Comparison of ENCODE assay signal across 17 cellular contexts in the genomic region with DNA sequence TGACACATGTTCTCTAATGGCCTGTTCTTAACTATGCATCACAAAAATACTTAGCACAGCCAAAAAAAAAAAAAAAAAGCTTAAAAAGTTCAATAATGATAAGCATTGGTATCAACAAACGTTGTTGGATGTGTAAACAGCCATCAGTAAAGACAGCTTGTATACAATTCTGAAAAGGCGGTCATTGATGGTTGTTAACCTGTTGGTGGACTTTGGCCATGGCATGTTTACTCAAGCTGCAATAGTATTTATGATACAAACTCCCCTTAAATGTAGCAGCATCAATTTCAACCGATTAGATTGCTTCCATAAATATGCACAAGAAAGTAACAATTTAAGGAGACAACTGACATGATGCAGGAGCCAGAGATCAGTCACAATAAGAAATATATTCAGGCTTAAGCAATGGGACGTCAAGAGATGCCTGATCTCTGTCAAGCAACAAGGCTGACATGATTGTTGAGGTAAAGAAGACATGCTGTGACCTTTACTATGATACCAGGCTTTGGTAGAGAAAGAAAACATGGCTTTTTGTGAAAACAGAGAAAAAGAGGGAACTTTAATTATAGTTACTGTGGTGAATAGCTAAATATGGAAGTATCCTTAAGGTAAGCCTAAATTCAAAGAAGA. TPM values are rescaled to one million over a fixed set of nuclear protein-coding genes. Genes with fewer than 3 reads are reported as not detected.
DNase-seq lines count a peak whose midpoint lies in the region; ATAC-seq, FAIRE-seq and TF ChIP-seq lines count a peak whose summit lies in the region.
"Had no signal": no experiment of that assay in that cellular context is flagged by ENCODE, and none has a peak within 500 bp of the region (broad histone marks: within the 10 kb centered on the region; RNA-seq: fewer than 3 reads in every experiment).

No MANE protein-coding gene starts in this region.

- no peak overlapping the region for H3K4me3 Mint-ChIP-seq in activated CD8-positive, alpha-beta T cell treated with anti-CD3 and anti-CD28 coated beads for 36 hours
- H3K4me3 Mint-ChIP-seq: CD4-positive, alpha-beta memory T cell had no signal

- peak; percentile 30 for FAIRE-seq in H54 (lab: Jason Lieb, UNC)
- FAIRE-seq in small intestine (lab: Jason Lieb, UNC): no peak
- FAIRE-seq: A549, D721Med had no signal

- H3K27ac Mint-ChIP-seq in activated CD8-positive, alpha-beta T cell treated with anti-CD3 and anti-CD28 coated beads for 36 hours: no peak overlapping the region
- H3K27ac Mint-ChIP-seq: CD4-positive, alpha-beta memory T cell had no signal

- TF ChIP-seq CTCF in activated CD8-positive, alpha-beta T cell treated with anti-CD3 and anti-CD28 coated beads for 36 hours (IDR thresholded peaks at IDR 0.05): no peak

- no peaks in the 10 kb centered on the region for H3K9me3 ChIP-seq in small intestine (ENCODE audit: control insufficient read depth, low read depth)
- H3K9me3 ChIP-seq: A549, BE2C had no signal

- H3K4me3 ChIP-seq in small intestine (ENCODE audit: low read depth in 1 of 2, low read length in 2 of 2): no peak overlapping the region
- H3K4me3 ChIP-seq: A549 had no signal

- no peaks in the 10 kb centered on the region for H3K9me3 Mint-ChIP-seq in activated CD8-positive, alpha-beta T cell treated with anti-CD3 and anti-CD28 coated beads for 36 hours

- H3K27ac ChIP-seq in small intestine (ENCODE audit: low read depth in 1 of 2, low read length in 1 of 2): no peak overlapping the region
- H3K27ac ChIP-seq: A549, C4-2B had no signal

- DNase-seq in H54 (ENCODE audit: insufficient read length, low spot score): no peak
- peak; percentile 62 to 71 for DNase-seq in NCI-H526 (lab: John Stamatoyannopoulos, UW)
- no peak for DNase-seq in left colon
- DNase-seq in small intestine: peak; percentile 79
- DNase-seq in activated CD8-positive, alpha-beta T cell treated with anti-CD3 and anti-CD28 coated beads for 36 hours: no peak
- DNase-seq in NCI-H2107 treated with DMSO at 0.1 percent for 48 hours (lab: John Stamatoyannopoulos, UW; ENCODE audit: unreplicated experiment): no peak
- DNase-seq: BE2C; CD4-positive, alpha-beta memory T cell; COR-L47; DMS153; GF-D8 had no signal

- no peak for TF ChIP-seq POLR2A in H54 (IDR thresholded peaks at IDR 0.05; ENCODE audit: low read depth, low read length)

- H3K4me1 Mint-ChIP-seq in activated CD8-positive, alpha-beta T cell treated with anti-CD3 and anti-CD28 coated beads for 36 hours (ENCODE audit: low read depth): no peaks in the 10 kb centered on the region
- H3K4me1 Mint-ChIP-seq: CD4-positive, alpha-beta memory T cell had no signal

- H3K36me3 ChIP-seq in small intestine (ENCODE audit: control insufficient read depth in 2 of 2, insufficient read depth in 2 of 2, low read length in 2 of 2): no peaks in the 10 kb centered on the region
- H3K36me3 ChIP-seq: BE2C had no signal

- H3K4me1 ChIP-seq in small intestine (ENCODE audit: control insufficient read depth in 2 of 2, insufficient read depth in 1 of 2, low read depth in 1 of 2, low read length in 1 of 2): no peaks in the 10 kb centered on the region
- H3K4me1 ChIP-seq: A549 had no signal

- 1 to 21% (median 16%) methylated on average over 4 of the region's 4 CpGs for WGBS in small intestine, 3 donors

- CTCF ChIA-PET in activated CD8-positive, alpha-beta T cell treated with anti-CD3 and anti-CD28 coated beads for 36 hours (lab: Charles Lee): no interaction called here

- H3K27me3 ChIP-seq in small intestine (ENCODE audit: control insufficient read depth in 2 of 2, insufficient read depth in 2 of 2, low read length in 2 of 2): peaks cover 0 to 3% of the 10 kb centered on the region in 2 donors
- H3K27me3 ChIP-seq: BE2C had no signal

- no peaks in the 10 kb centered on the region for H3K36me3 Mint-ChIP-seq in activated CD8-positive, alpha-beta T cell treated with anti-CD3 and anti-CD28 coated beads for 36 hours (ENCODE audit: low read depth)
- H3K36me3 Mint-ChIP-seq: CD4-positive, alpha-beta memory T cell had no signal

- POLR2A ChIA-PET in activated CD8-positive, alpha-beta T cell treated with anti-CD3 and anti-CD28 coated beads for 36 hours (lab: Charles Lee): no interaction called here

- H3K27me3 Mint-ChIP-seq in activated CD8-positive, alpha-beta T cell treated with anti-CD3 and anti-CD28 coated beads for 36 hours: peaks cover 15% of the 10 kb centered on the region

- peak; percentile 55 for ATAC-seq in left colon
- ATAC-seq in activated CD8-positive, alpha-beta T cell treated with anti-CD3 and anti-CD28 coated beads for 36 hours: no peak
- no peak for ATAC-seq in GM21717 (IDR thresholded peaks at IDR 0.05; ENCODE audit: unreplicated experiment)
- ATAC-seq: A549, HCT116 had no signal

- intact Hi-C loops in left colon (cut with DNase I, micrococcal nuclease): no loop called here
- intact Hi-C loops in activated CD8-positive, alpha-beta T cell treated with anti-CD3 and anti-CD28 coated beads for 36 hours (cut with micrococcal nuclease): no loop called here

RNA-seq across cellular contexts. Expression of a gene that starts 14.2 kb away (rescaled TPM):
- total RNA-seq in left colon: under 1 TPM; 0.15 to 0.34 TPM
- 1 to 10 TPM in 1 of 3 donors, not detected in 2; 1.6 TPM for polyA plus RNA-seq in small intestine
- not detected for total RNA-seq in activated CD8-positive, alpha-beta T cell treated with anti-CD3 and anti-CD28 coated beads for 36 hours
- total RNA-seq: CD4-positive, alpha-beta memory T cell; H4 had no signal
- polyA plus RNA-seq: A549; CD4-positive, alpha-beta memory T cell had no signal

Comparison
In these comparisons a context has a peak if more than half of its experiments do, and no peak if none do; other contexts are left out.
1. DNase-seq: peak in NCI-H526 (2 of 2) and small intestine (single experiment); none in H54 (single experiment), left colon (0 of 2), activated CD8-positive, alpha-beta T cell treated with anti-CD3 and anti-CD28 coated beads for 36 hours (single experiment) and NCI-H2107 treated with DMSO at 0.1 percent for 48 hours (single experiment).